ENCODE assay signal across 8 cellular contexts in the genomic region with DNA sequence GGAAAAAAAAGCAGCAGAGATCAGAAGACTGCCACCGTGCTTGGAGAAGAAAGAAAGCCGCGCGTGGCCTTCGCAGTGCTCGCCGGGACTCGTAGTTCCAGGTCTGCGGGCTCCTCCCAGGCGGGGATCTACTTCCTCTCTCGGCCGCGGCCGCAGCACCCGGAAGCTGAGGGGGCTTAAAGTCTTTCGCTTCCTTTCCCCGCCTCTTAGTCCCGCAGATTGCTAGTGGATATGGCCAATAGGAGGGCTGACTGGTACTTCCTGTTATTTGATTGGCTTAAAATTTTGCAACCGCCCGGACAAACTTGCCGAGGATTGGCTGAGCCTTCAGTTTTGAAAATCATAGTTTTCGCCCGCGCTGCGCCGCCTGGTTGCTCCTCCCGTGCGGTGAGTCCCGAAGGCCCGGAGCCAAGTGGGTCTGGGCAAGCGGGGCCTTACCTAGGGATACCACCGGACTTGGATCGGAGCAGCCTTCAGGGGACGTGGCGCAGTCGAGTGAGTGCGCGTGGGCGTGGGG. TPM values are rescaled to one million over a fixed set of nuclear protein-coding genes. Genes with fewer than 3 reads are reported as not detected.
DNase-seq lines count a peak whose midpoint lies in the region; ATAC-seq, FAIRE-seq and TF ChIP-seq lines count a peak whose summit lies in the region.

A gene (plus strand): TSS at position 343 of the 517 bp plus-strand sequence. CDS start 4,151 bp downstream, outside the sequence.

- DNase-seq in GM12892 (ENCODE audit: insufficient read length) = peak; percentile 87
- DNase-seq in NCI-H146 (lab: John Stamatoyannopoulos, UW) = peak; percentile 99
- DNase-seq in T-helper 1 cell = peak; percentile 92 to 98 (median 94)
- DNase-seq in amniotic epithelial cell (ENCODE audit: low read depth) = peak; percentile 98
- DNase-seq in heart right ventricle = peak; percentile 94 to 98
- DNase-seq in posterior cingulate gyrus = peak; percentile 94 to 100 (median 96)
- peak; percentile 96 to 97 for DNase-seq in upper lobe of left lung

- peak in 3 of 9 donors; percentile 3 to 19 (median 14) for TF ChIP-seq CTCF in heart right ventricle (IDR thresholded peaks at IDR 0.05)
- TF ChIP-seq CTCF in upper lobe of left lung (IDR thresholded peaks at IDR 0.05) = peak in 1 of 6 experiments; percentile 10

- TF ChIP-seq EP300 in upper lobe of left lung (IDR thresholded peaks at IDR 0.05) = no peak

- H3K27ac ChIP-seq in heart right ventricle = peak within 1 kb of the TSS in 9 of 10 donors; percentile 23 to 87 (median 72)
- peak within 1 kb of the TSS; percentile 45 to 80 (median 67) for H3K27ac ChIP-seq in upper lobe of left lung

- ATAC-seq in HG02852 (IDR thresholded peaks at IDR 0.05; ENCODE audit: unreplicated experiment) (peak; percentile 92), heart right ventricle (peak; percentile 97 to 100 (median 99)), upper lobe of left lung (ENCODE audit: low FRiP score in 2 of 2) (peak; percentile 98 to 99)

- H3K36me3 ChIP-seq in heart right ventricle (peaks cover 0 to 9% (median 6%) of the 10 kb centered on the region in 9 donors), upper lobe of left lung (peaks cover 0 to 5% (median 0%) of the 10 kb centered on the region in 4 donors)

- H3K9me3 ChIP-seq in heart right ventricle (no peaks in the 10 kb centered on the region), upper lobe of left lung (no peaks in the 10 kb centered on the region)

- peak; percentile 44; the same call in 1 of the 2 replicates for TF ChIP-seq POLR2A in GM12892 (IDR thresholded peaks at IDR 0.05; ENCODE audit: low read depth, low read length)
- peak in 1 of 4 donors; percentile 47 for TF ChIP-seq POLR2A in upper lobe of left lung (IDR thresholded peaks at IDR 0.05)

- H3K4me1 ChIP-seq in heart right ventricle (peaks cover 0 to 22% (median 16%) of the 10 kb centered on the region in 9 donors), upper lobe of left lung (peaks cover 7 to 23% (median 18%) of the 10 kb centered on the region in 4 donors)

- intact Hi-C loops in heart right ventricle (cut with DNase I) (no loop called here), posterior cingulate gyrus (cut with DNase I) (no loop called here)

- FAIRE-seq in GM12892 (lab: Jason Lieb, UNC) = peak; percentile 96

- H3K27me3 ChIP-seq in heart right ventricle (no peaks in the 10 kb centered on the region), upper lobe of left lung (no peaks in the 10 kb centered on the region)

- 0% methylated on average over 39 of the region's 39 CpGs for WGBS in heart right ventricle, 2 donors
- 0% methylated on average over 18 to 35 of the region's 39 CpGs for WGBS in upper lobe of left lung, 2 donors

- H3K4me3 ChIP-seq in heart right ventricle (peak within 1 kb of the TSS; percentile 59 to 99 (median 94)), upper lobe of left lung (peak within 1 kb of the TSS; percentile 71 to 98 (median 97))

RNA-seq across cellular contexts. Expression of the gene that starts here (rescaled TPM):
- polyA plus RNA-seq in GM12892 (2012; ENCODE audit: missing spikeins) = 26.3 TPM
- 10 to 100 TPM in 8 of 10 donors, 1 to 10 TPM in 2; 8.2 to 20.0 (median 13.4) TPM for total RNA-seq in heart right ventricle
- polyA plus RNA-seq in heart right ventricle = 1 to 10 TPM; 2.1 to 2.7 TPM
- 10 to 100 TPM; 11.9 to 44.0 (median 19.7) TPM for total RNA-seq in upper lobe of left lung

Comparison
In these comparisons a context has a peak if more than half of its experiments do, and no peak if none do; other contexts are left out.
1. Peak in every context shown above with its lines: DNase-seq, ATAC-seq, H3K4me3 ChIP-seq and H3K27ac ChIP-seq.